17 cellular contexts compared by ENCODE assay signal in genomic region chr5:18102733-18103132, GRCh38.
"Had no signal": no experiment of that assay in that cellular context is flagged by ENCODE, and none has a peak within 500 bp of the region (broad histone marks: within the 10 kb centered on the region; RNA-seq: fewer than 3 reads in every experiment).

No MANE protein-coding gene starts in this region.

- H3K36me3 Mint-ChIP-seq: memory B cell, natural killer cell had no signal

- ATAC-seq: activated naive CD8-positive, alpha-beta T cell treated with anti-CD3 and anti-CD28 coated beads, Interleukin-2, amount 50 U/mL, for 24 hours; activated T-helper 17 cell treated with anti-CD3 and anti-CD28 coated beads, Interleukin-2, amount 50 U/mL, for 72 hours; effector memory CD8-positive, alpha-beta T cell; left ventricle myocardium superior; natural killer cell had no signal

- H3K27ac Mint-ChIP-seq: activated naive CD4-positive, alpha-beta T cell treated with anti-CD3 and anti-CD28 coated beads for 36 hours; activated naive CD8-positive, alpha-beta T cell treated with anti-CD3 and anti-CD28 coated beads, Interleukin-2, amount 50 U/mL, for 24 hours; activated T-helper 17 cell treated with anti-CD3 and anti-CD28 coated beads, Interleukin-2, amount 50 U/mL, for 72 hours; effector memory CD8-positive, alpha-beta T cell; memory B cell; natural killer cell had no signal

- DNase-seq: activated CD4-positive, alpha-beta T cell treated with anti-CD3 and anti-CD28 coated beads for 1 hour; activated CD4-positive, alpha-beta T cell treated with anti-CD3 and anti-CD28 coated beads, Interleukin-2, amount 50 U/mL, for 4 hours; activated naive CD4-positive, alpha-beta T cell treated with anti-CD3 and anti-CD28 coated beads for 36 hours; activated naive CD8-positive, alpha-beta T cell treated with anti-CD3 and anti-CD28 coated beads, Interleukin-2, amount 50 U/mL, for 24 hours; activated T-cell treated with anti-CD3 and anti-CD28 coated beads for 4 hours; dermis blood vessel endothelial cell; effector memory CD8-positive, alpha-beta T cell; erythroblast; left ventricle myocardium superior; natural killer cell; stimulated activated CD4-positive, alpha-beta T cell treated with anti-CD3 and anti-CD28 coated beads, Interleukin-2, amount 100 ng/mL, for 24 hours; stomach had no signal

- H3K9me3 Mint-ChIP-seq: memory B cell had no signal

- H3K27me3 Mint-ChIP-seq: activated naive CD8-positive, alpha-beta T cell treated with anti-CD3 and anti-CD28 coated beads, Interleukin-2, amount 50 U/mL, for 24 hours; activated T-helper 17 cell treated with anti-CD3 and anti-CD28 coated beads, Interleukin-2, amount 50 U/mL, for 72 hours; effector memory CD8-positive, alpha-beta T cell had no signal

- H3K27me3 ChIP-seq: ascending aorta, stomach had no signal

- H3K4me1 ChIP-seq: ascending aorta, stomach had no signal

- H3K4me3 ChIP-seq: ascending aorta, stomach, thoracic aorta had no signal

- H3K4me3 Mint-ChIP-seq: activated naive CD4-positive, alpha-beta T cell treated with anti-CD3 and anti-CD28 coated beads for 36 hours; activated naive CD8-positive, alpha-beta T cell treated with anti-CD3 and anti-CD28 coated beads, Interleukin-2, amount 50 U/mL, for 24 hours; activated T-helper 17 cell treated with anti-CD3 and anti-CD28 coated beads, Interleukin-2, amount 50 U/mL, for 72 hours; effector memory CD8-positive, alpha-beta T cell; memory B cell; natural killer cell had no signal

- H3K36me3 ChIP-seq: ascending aorta, stomach, thoracic aorta had no signal

- FAIRE-seq: bronchial epithelial cell had no signal

- H3K27ac ChIP-seq: ascending aorta, stomach, thoracic aorta had no signal

- H3K4me1 Mint-ChIP-seq: activated naive CD8-positive, alpha-beta T cell treated with anti-CD3 and anti-CD28 coated beads, Interleukin-2, amount 50 U/mL, for 24 hours; activated T-helper 17 cell treated with anti-CD3 and anti-CD28 coated beads, Interleukin-2, amount 50 U/mL, for 72 hours; memory B cell; natural killer cell had no signal

- H3K9me3 ChIP-seq: ascending aorta, stomach, thoracic aorta had no signal
